ENCODE assay signal across 1 cellular context in the genomic region with DNA sequence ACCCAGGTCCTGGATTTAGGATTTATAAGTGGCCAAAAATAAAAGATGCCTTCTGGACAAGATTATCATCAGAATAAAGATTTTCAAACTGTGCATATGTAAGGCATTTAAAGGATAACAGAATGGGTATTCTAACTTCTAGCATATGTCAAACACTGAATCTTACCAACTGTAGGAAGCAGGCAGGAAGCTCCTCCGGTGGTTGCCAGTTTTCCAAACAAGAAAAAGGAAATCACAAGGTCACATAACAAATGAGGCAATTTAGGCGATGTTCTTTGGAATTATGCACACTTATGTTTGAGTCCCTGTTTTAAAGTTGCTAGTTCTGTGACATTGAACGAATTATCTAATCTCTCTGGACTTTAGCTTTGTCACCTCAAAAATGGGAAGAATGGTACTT.
TF ChIP-seq lines count a peak whose summit lies in the region.

No MANE protein-coding gene starts in this region.

TF ChIP-seq in IMR-90, 13 proteins besides CTCF, POLR2A, EP300 and RAD21:
- no peak for TF ChIP-seq FOS (IDR thresholded peaks at IDR 0.05; ENCODE audit: low read depth, low read length)
- TF ChIP-seq CEBPB (IDR thresholded peaks at IDR 0.05; ENCODE audit: low read depth, low read length) = no peak
- no peak for TF ChIP-seq RCOR1 (IDR thresholded peaks at IDR 0.05; ENCODE audit: insufficient replicate concordance, low read length)
- TF ChIP-seq ELK1 (IDR thresholded peaks at IDR 0.05; ENCODE audit: borderline replicate concordance, low read depth, low read length) = no peak
- no peak for TF ChIP-seq MAZ (IDR thresholded peaks at IDR 0.05; ENCODE audit: borderline replicate concordance, low read depth, low read length)
- TF ChIP-seq RFX5 (IDR thresholded peaks at IDR 0.05; ENCODE audit: low read depth, low read length) = no peak
- no peak for TF ChIP-seq NFE2L2 (IDR thresholded peaks at IDR 0.05; ENCODE audit: low read depth, low read length)
- TF ChIP-seq USF2 (IDR thresholded peaks at IDR 0.05; ENCODE audit: low read depth, low read length) = no peak
- no peak for TF ChIP-seq MXI1 (IDR thresholded peaks at IDR 0.05; ENCODE audit: borderline replicate concordance, low read depth, low read length)
- TF ChIP-seq MAFK (IDR thresholded peaks at IDR 0.05; ENCODE audit: low read depth, low read length) = no peak
